ENCODE assay signal across 16 cellular contexts in the genomic region with DNA sequence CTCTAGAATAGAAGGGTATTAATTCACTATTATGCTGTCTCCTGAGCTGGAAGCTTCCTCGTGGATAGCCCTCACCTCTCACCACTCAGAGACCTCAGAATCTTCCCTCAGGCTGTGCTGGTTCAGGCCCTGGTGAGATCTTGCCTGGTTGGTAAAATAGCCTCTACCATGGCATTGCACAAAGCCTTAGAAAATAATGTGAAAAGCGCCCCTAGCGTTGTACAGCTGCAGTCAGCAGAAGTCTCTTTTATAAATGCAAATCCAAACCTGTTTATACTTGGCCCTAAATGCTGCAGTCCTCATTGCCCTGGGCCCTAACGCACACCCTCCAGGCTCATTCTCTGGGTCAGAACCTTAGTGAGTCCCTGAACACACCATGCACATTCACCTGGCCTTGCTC.
A peak's percentile ranks its signal among the peaks of the same experiment; 100 is the strongest.
DNase-seq lines count a peak whose midpoint lies in the region; ATAC-seq lines count a peak whose summit lies in the region.
"Had no signal": no experiment of that assay in that cellular context is flagged by ENCODE, and none has a peak within 500 bp of the region (broad histone marks: within the 10 kb centered on the region; RNA-seq: fewer than 3 reads in every experiment).

No MANE protein-coding gene starts in this region.

- ATAC-seq in GM21529 (IDR thresholded peaks at IDR 0.05; ENCODE audit: unreplicated experiment) (no peak), HG03521 (IDR thresholded peaks at IDR 0.05; ENCODE audit: unreplicated experiment) (no peak)
- ATAC-seq: activated CD8-positive, alpha-beta memory T cell treated with anti-CD3 and anti-CD28 coated beads, Interleukin-2, amount 10 ng/mL, durations not matched to agents 7 days and 5 days; body of pancreas had no signal

- DNase-seq in NCI-H82 (lab: John Stamatoyannopoulos, UW) (peak; percentile 26), NCI-H82 treated with DMSO at 0.1 percent for 48 hours (lab: John Stamatoyannopoulos, UW; ENCODE audit: unreplicated experiment) (no peak), NCI-H526 treated with DMSO at 0.1 percent for 48 hours (lab: John Stamatoyannopoulos, UW) (peak; percentile 52), ecto neural progenitor cell (ENCODE audit: low spot score) (peak; percentile 46), superior temporal gyrus (ENCODE audit: extremely low spot score) (peak; percentile 24), NCI-H524 (lab: John Stamatoyannopoulos, UW) (no peak)
- DNase-seq: ACHN; activated CD4-positive, CD25-positive, alpha-beta regulatory T cell; activated CD8-positive, alpha-beta memory T cell treated with anti-CD3 and anti-CD28 coated beads, Interleukin-2, amount 10 ng/mL, durations not matched to agents 7 days and 5 days; activated naive CD4-positive, alpha-beta T cell treated with Interleukin-2 at 50 U/mL for 16 hours; body of pancreas; foreskin melanocyte; NCI-H1092; NCI-H345 had no signal

Comparison
In these comparisons a context has a peak if more than half of its experiments do, and no peak if none do; other contexts are left out.
1. DNase-seq: peak in NCI-H82 (single experiment), NCI-H526 treated with DMSO at 0.1 percent for 48 hours (single experiment), ecto neural progenitor cell (single experiment) and superior temporal gyrus (single experiment); none in NCI-H82 treated with DMSO at 0.1 percent for 48 hours (single experiment) and NCI-H524 (0 of 2).